In genomic region chr11:65420506-65421203, GRCh38 we compare ENCODE assay signal across 8 cellular contexts. TPM values are rescaled to one million over a fixed set of nuclear protein-coding genes. Genes with fewer than 3 reads are reported as not detected.
DNase-seq lines count a peak whose midpoint lies in the region; ATAC-seq and TF ChIP-seq lines count a peak whose summit lies in the region.

No MANE protein-coding gene starts in this region.

- H3K27me3 Mint-ChIP-seq in T-helper 17 cell: no peaks in the 10 kb centered on the region

- 23 to 29% methylated on average over 6 of the region's 6 CpGs for WGBS in esophagus squamous epithelium, 2 donors

- peaks cover 0 to 26% (median 24%) of the 10 kb centered on the region in 3 donors for H3K36me3 ChIP-seq in esophagus squamous epithelium

- peaks cover 21% of the 10 kb centered on the region for H3K36me3 Mint-ChIP-seq in T-helper 17 cell (ENCODE audit: low read depth)

- intact Hi-C loops in esophagus squamous epithelium (cut with DNase I): loop anchor here (10.0 kb wide), 1 partner anchor 54 kb away; no protein-coding TSS in a partner anchor

- TF ChIP-seq POLR2A in esophagus squamous epithelium (IDR thresholded peaks at IDR 0.05): no peak

- H3K9me3 ChIP-seq in T-helper 17 cell (ENCODE audit: control insufficient read depth, low read length, poor library complexity, severe bottlenecking) (peaks cover 2% of the 10 kb centered on the region), esophagus squamous epithelium (no peaks in the 10 kb centered on the region)

- H3K27ac Mint-ChIP-seq in T-helper 17 cell: peak overlapping the region; percentile 100

- H3K4me3 ChIP-seq in GM12875 (ENCODE audit: low read depth, low read length) (peak overlapping the region; percentile 94), esophagus squamous epithelium (peak overlapping the region in 3 of 4 donors; percentile 78 to 95 (median 89)), retinal pigment epithelial cell (ENCODE audit: low read length) (peak overlapping the region; percentile 8)

- TF ChIP-seq CTCF in GM12875 (IDR thresholded peaks at IDR 0.05; ENCODE audit: borderline replicate concordance, insufficient read depth, low read depth, low read length) (no peak), esophagus squamous epithelium (IDR thresholded peaks at IDR 0.05) (no peak), retinal pigment epithelial cell (conservative IDR thresholded peaks at IDR 0.05; ENCODE audit: low read depth, low read length) (no peak)

- no peak for ATAC-seq in T-helper 17 cell
- no peak for ATAC-seq in HG02885 (IDR thresholded peaks at IDR 0.05; ENCODE audit: poor library complexity, unreplicated experiment)
- no peak for ATAC-seq in GM21619 (IDR thresholded peaks at IDR 0.05; ENCODE audit: unreplicated experiment)
- no peak for ATAC-seq in GM21529 (IDR thresholded peaks at IDR 0.05; ENCODE audit: unreplicated experiment)
- ATAC-seq in GM19397 (IDR thresholded peaks at IDR 0.05; ENCODE audit: unreplicated experiment): no peak

- H3K4me3 Mint-ChIP-seq in T-helper 17 cell: peak overlapping the region; percentile 100

- no peak for DNase-seq in T-helper 17 cell
- no peak for DNase-seq in esophagus squamous epithelium (lab: John Stamatoyannopoulos, UW)
- DNase-seq in retinal pigment epithelial cell (ENCODE audit: low read depth): no peak

- peak overlapping the region; percentile 99 to 100 (median 100) for H3K27ac ChIP-seq in esophagus squamous epithelium

- peaks cover 44 to 60% (median 49%) of the 10 kb centered on the region in 3 donors for H3K4me1 ChIP-seq in esophagus squamous epithelium

- peaks cover 68% of the 10 kb centered on the region for H3K4me1 Mint-ChIP-seq in T-helper 17 cell

- H3K27me3 ChIP-seq in esophagus squamous epithelium: no peaks in the 10 kb centered on the region

RNA-seq across cellular contexts. Expression of gene NEAT1, which starts 1.9 kb away (rescaled TPM):
- total RNA-seq in T-helper 17 cell (100 to 1,000 TPM; 554 to 555 TPM), esophagus squamous epithelium (100 to 1,000 TPM in 3 of 4 donors, 10 to 100 TPM in 1; 30.6 to 705 (median 357) TPM)

RNA-seq across cellular contexts. Expression of gene FRMD8, which starts 34.2 kb away (rescaled TPM):
- total RNA-seq in T-helper 17 cell (10 to 100 TPM; 29.2 to 37.5 TPM), esophagus squamous epithelium (10 to 100 TPM; 44.1 to 88.7 (median 81.0) TPM)

RNA-seq across cellular contexts. Expression of gene SLC25A45, which starts 38.2 kb away (rescaled TPM):
- total RNA-seq in T-helper 17 cell (10 to 100 TPM; 57.7 to 61.6 TPM), esophagus squamous epithelium (1 to 10 TPM; 1.9 to 7.7 (median 4.0) TPM)

Comparison
In these comparisons a context has a peak if more than half of its experiments do, and no peak if none do; other contexts are left out.
1. H3K4me3 ChIP-seq: peak in every context shown above with its lines; median percentile 94 in GM12875; 89 in esophagus squamous epithelium; 8 in retinal pigment epithelial cell.
2. RNA of gene SLC25A45, which starts 38.2 kb away (total RNA-seq): 57.7 to 61.6 TPM in T-helper 17 cell; 1.9 to 7.7 TPM in esophagus squamous epithelium; every median in the first group is over 4 times any median in the second.